1 cellular context compared by ENCODE assay signal in the genomic region with DNA sequence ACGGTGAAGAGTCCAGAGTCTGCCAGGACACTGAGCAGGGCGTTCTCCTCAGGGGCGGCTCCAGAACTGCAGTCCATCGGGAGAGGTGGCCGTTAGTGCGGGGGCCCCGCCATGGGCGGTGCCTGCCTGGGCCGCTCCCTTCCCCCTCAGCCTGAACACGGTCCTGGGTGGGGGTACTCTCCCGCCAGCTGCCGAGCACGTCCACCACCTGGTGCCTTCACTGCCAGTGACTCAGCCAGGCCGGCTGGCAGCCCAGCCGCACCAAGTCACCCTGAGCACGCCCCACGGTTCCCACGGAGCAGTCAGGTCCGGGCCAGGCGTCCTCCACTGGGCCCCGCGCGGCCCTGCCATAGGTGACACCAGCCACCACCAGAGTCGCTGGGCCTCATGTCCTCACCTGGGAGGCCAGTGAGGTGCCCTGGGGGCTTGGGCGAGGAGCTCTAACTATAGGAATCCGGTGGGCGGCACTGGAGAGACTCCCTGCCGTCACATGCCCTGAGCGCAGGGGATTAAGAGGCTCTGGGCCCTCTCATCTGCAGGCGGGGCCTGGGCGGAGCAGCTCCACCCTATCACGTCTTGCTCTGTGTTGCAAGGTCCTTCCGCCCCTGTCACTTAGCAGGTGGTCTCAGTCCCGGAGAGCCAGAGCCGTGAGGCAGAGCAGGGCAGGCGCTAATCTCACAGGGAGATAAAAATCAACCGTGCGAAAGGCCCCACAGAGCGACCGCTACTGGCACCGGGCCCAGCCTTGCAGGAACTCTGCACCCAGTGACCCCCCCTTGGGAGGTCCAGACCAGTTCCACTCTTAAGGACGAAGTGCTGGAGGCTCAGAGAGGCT.
TF ChIP-seq lines count a peak whose summit lies in the region.

No MANE protein-coding gene starts in this region.

TF ChIP-seq in SK-N-SH, 30 proteins besides CTCF, POLR2A, EP300 and RAD21 (continued from another document):
- TF ChIP-seq, protein P1, sequence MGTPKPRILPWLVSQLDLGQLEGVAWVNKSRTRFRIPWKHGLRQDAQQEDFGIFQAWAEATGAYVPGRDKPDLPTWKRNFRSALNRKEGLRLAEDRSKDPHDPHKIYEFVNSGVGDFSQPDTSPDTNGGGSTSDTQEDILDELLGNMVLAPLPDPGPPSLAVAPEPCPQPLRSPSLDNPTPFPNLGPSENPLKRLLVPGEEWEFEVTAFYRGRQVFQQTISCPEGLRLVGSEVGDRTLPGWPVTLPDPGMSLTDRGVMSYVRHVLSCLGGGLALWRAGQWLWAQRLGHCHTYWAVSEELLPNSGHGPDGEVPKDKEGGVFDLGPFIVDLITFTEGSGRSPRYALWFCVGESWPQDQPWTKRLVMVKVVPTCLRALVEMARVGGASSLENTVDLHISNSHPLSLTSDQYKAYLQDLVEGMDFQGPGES (IDR thresholded peaks at IDR 0.05; ENCODE audit: low read depth, low read length), result no peak
- TF ChIP-seq MXI1 (IDR thresholded peaks at IDR 0.05; ENCODE audit: low read depth, low read length) (no peak; the same call in 1 of the 2 replicates), RFX5 (IDR thresholded peaks at IDR 0.05; ENCODE audit: low read length) (no peak), NRF1 (IDR thresholded peaks at IDR 0.05; ENCODE audit: low read depth, low read length) (no peak), TCF12 (IDR thresholded peaks at IDR 0.05) (peak; percentile 91), YY1 (IDR thresholded peaks at IDR 0.05; ENCODE audit: low read depth) (no peak), TEAD4 (IDR thresholded peaks at IDR 0.05; ENCODE audit: borderline replicate concordance, insufficient read depth) (0 out of 2 replicates have a peak, but pooled peaks have one; percentile 48), FOXJ3 (CRISPR knock-in tag; IDR thresholded peaks at IDR 0.05) (no peak)
- TF ChIP-seq, protein P2, sequence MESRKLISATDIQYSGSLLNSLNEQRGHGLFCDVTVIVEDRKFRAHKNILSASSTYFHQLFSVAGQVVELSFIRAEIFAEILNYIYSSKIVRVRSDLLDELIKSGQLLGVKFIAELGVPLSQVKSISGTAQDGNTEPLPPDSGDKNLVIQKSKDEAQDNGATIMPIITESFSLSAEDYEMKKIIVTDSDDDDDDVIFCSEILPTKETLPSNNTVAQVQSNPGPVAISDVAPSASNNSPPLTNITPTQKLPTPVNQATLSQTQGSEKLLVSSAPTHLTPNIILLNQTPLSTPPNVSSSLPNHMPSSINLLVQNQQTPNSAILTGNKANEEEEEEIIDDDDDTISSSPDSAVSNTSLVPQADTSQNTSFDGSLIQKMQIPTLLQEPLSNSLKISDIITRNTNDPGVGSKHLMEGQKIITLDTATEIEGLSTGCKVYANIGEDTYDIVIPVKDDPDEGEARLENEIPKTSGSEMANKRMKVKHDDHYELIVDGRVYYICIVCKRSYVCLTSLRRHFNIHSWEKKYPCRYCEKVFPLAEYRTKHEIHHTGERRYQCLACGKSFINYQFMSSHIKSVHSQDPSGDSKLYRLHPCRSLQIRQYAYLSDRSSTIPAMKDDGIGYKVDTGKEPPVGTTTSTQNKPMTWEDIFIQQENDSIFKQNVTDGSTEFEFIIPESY (IDR thresholded peaks at IDR 0.05; ENCODE audit: borderline replicate concordance, low read depth), result peak; percentile 56; the same call in 1 of the 2 replicates
- TF ChIP-seq, protein P3, sequence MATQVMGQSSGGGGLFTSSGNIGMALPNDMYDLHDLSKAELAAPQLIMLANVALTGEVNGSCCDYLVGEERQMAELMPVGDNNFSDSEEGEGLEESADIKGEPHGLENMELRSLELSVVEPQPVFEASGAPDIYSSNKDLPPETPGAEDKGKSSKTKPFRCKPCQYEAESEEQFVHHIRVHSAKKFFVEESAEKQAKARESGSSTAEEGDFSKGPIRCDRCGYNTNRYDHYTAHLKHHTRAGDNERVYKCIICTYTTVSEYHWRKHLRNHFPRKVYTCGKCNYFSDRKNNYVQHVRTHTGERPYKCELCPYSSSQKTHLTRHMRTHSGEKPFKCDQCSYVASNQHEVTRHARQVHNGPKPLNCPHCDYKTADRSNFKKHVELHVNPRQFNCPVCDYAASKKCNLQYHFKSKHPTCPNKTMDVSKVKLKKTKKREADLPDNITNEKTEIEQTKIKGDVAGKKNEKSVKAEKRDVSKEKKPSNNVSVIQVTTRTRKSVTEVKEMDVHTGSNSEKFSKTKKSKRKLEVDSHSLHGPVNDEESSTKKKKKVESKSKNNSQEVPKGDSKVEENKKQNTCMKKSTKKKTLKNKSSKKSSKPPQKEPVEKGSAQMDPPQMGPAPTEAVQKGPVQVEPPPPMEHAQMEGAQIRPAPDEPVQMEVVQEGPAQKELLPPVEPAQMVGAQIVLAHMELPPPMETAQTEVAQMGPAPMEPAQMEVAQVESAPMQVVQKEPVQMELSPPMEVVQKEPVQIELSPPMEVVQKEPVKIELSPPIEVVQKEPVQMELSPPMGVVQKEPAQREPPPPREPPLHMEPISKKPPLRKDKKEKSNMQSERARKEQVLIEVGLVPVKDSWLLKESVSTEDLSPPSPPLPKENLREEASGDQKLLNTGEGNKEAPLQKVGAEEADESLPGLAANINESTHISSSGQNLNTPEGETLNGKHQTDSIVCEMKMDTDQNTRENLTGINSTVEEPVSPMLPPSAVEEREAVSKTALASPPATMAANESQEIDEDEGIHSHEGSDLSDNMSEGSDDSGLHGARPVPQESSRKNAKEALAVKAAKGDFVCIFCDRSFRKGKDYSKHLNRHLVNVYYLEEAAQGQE (IDR thresholded peaks at IDR 0.05; ENCODE audit: low read depth, low read length), result no peak
